Comparison of ENCODE assay signal across 1 cellular context in the genomic region with DNA sequence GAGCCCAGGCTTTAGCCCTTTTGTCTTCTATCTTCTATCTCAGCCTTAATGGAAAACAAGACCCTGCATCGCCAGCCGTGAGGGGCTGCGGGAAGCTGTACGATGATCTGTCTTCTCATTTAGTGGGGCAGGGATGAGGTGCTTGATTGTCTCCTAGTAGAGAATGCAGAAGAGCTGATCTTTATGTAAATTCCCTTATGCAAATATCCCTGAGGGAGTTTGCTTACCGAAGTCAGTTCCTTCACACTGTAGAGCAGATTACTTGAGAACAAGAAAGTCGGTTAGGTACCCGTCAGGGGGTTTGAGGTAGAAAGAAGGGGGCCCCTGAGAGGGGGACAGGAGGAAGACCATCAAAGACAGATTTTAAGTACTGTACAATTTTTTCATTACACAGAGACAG.
TF ChIP-seq lines count a peak whose summit lies in the region.

No MANE protein-coding gene starts in this region.

TF ChIP-seq in GM23338, 12 proteins besides CTCF, POLR2A, EP300 and RAD21 (continued from another document):
- TF ChIP-seq, protein P1, sequence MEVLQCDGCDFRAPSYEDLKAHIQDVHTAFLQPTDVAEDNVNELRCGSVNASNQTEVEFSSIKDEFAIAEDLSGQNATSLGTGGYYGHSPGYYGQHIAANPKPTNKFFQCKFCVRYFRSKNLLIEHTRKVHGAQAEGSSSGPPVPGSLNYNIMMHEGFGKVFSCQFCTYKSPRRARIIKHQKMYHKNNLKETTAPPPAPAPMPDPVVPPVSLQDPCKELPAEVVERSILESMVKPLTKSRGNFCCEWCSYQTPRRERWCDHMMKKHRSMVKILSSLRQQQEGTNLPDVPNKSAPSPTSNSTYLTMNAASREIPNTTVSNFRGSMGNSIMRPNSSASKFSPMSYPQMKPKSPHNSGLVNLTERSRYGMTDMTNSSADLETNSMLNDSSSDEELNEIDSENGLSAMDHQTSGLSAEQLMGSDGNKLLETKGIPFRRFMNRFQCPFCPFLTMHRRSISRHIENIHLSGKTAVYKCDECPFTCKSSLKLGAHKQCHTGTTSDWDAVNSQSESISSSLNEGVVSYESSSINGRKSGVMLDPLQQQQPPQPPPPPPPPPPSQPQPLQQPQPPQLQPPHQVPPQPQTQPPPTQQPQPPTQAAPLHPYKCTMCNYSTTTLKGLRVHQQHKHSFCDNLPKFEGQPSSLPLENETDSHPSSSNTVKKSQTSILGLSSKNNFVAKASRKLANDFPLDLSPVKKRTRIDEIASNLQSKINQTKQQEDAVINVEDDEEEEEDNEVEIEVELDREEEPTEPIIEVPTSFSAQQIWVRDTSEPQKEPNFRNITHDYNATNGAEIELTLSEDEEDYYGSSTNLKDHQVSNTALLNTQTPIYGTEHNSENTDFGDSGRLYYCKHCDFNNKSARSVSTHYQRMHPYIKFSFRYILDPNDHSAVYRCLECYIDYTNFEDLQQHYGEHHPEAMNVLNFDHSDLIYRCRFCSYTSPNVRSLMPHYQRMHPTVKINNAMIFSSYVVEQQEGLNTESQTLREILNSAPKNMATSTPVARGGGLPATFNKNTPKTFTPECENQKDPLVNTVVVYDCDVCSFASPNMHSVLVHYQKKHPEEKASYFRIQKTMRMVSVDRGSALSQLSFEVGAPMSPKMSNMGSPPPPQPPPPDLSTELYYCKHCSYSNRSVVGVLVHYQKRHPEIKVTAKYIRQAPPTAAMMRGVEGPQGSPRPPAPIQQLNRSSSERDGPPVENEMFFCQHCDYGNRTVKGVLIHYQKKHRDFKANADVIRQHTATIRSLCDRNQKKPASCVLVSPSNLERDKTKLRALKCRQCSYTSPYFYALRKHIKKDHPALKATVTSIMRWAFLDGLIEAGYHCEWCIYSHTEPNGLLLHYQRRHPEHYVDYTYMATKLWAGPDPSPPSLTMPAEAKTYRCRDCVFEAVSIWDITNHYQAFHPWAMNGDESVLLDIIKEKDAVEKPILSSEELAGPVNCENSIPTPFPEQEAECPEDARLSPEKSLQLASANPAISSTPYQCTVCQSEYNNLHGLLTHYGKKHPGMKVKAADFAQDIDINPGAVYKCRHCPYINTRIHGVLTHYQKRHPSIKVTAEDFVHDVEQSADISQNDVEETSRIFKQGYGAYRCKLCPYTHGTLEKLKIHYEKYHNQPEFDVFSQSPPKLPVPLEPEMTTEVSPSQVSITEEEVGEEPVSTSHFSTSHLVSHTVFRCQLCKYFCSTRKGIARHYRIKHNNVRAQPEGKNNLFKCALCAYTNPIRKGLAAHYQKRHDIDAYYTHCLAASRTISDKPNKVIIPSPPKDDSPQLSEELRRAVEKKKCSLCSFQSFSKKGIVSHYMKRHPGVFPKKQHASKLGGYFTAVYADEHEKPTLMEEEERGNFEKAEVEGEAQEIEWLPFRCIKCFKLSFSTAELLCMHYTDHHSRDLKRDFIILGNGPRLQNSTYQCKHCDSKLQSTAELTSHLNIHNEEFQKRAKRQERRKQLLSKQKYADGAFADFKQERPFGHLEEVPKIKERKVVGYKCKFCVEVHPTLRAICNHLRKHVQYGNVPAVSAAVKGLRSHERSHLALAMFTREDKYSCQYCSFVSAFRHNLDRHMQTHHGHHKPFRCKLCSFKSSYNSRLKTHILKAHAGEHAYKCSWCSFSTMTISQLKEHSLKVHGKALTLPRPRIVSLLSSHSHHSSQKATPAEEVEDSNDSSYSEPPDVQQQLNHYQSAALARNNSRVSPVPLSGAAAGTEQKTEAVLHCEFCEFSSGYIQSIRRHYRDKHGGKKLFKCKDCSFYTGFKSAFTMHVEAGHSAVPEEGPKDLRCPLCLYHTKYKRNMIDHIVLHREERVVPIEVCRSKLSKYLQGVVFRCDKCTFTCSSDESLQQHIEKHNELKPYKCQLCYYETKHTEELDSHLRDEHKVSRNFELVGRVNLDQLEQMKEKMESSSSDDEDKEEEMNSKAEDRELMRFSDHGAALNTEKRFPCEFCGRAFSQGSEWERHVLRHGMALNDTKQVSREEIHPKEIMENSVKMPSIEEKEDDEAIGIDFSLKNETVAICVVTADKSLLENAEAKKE (CRISPR knock-in tag; IDR thresholded peaks at IDR 0.05) = no peak
- TF ChIP-seq EZH2phosphoT487 (IDR thresholded peaks at IDR 0.05; ENCODE audit: unreplicated experiment) (no peak), JUNB (IDR thresholded peaks at IDR 0.05; ENCODE audit: unreplicated experiment) (no peak), EZH2 (IDR thresholded peaks at IDR 0.05; ENCODE audit: low read depth, unreplicated experiment) (no peak), ZNF114 (CRISPR knock-in tag; IDR thresholded peaks at IDR 0.05) (no peak), ZNF331 (CRISPR knock-in tag; IDR thresholded peaks at IDR 0.05; ENCODE audit: low read depth) (no peak), STAT1 (IDR thresholded peaks at IDR 0.05; ENCODE audit: unreplicated experiment) (no peak), NANOG (IDR thresholded peaks at IDR 0.05; ENCODE audit: borderline replicate concordance) (no peak)
- TF ChIP-seq, protein P2, sequence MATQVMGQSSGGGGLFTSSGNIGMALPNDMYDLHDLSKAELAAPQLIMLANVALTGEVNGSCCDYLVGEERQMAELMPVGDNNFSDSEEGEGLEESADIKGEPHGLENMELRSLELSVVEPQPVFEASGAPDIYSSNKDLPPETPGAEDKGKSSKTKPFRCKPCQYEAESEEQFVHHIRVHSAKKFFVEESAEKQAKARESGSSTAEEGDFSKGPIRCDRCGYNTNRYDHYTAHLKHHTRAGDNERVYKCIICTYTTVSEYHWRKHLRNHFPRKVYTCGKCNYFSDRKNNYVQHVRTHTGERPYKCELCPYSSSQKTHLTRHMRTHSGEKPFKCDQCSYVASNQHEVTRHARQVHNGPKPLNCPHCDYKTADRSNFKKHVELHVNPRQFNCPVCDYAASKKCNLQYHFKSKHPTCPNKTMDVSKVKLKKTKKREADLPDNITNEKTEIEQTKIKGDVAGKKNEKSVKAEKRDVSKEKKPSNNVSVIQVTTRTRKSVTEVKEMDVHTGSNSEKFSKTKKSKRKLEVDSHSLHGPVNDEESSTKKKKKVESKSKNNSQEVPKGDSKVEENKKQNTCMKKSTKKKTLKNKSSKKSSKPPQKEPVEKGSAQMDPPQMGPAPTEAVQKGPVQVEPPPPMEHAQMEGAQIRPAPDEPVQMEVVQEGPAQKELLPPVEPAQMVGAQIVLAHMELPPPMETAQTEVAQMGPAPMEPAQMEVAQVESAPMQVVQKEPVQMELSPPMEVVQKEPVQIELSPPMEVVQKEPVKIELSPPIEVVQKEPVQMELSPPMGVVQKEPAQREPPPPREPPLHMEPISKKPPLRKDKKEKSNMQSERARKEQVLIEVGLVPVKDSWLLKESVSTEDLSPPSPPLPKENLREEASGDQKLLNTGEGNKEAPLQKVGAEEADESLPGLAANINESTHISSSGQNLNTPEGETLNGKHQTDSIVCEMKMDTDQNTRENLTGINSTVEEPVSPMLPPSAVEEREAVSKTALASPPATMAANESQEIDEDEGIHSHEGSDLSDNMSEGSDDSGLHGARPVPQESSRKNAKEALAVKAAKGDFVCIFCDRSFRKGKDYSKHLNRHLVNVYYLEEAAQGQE (IDR thresholded peaks at IDR 0.05; ENCODE audit: unreplicated experiment) = no peak
- TF ChIP-seq, protein P3, sequence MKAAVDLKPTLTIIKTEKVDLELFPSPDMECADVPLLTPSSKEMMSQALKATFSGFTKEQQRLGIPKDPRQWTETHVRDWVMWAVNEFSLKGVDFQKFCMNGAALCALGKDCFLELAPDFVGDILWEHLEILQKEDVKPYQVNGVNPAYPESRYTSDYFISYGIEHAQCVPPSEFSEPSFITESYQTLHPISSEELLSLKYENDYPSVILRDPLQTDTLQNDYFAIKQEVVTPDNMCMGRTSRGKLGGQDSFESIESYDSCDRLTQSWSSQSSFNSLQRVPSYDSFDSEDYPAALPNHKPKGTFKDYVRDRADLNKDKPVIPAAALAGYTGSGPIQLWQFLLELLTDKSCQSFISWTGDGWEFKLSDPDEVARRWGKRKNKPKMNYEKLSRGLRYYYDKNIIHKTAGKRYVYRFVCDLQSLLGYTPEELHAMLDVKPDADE (IDR thresholded peaks at IDR 0.05) = no peak
TF ChIP-seq in GM23338: peak in this region for 0.
